ENCODE assay signal across 8 cellular contexts in genomic region chr4:112309263-112309791, GRCh38. TPM values are rescaled to one million over a fixed set of nuclear protein-coding genes. Genes with fewer than 3 reads are reported as not detected.
DNase-seq lines count a peak whose midpoint lies in the region; TF ChIP-seq lines count a peak whose summit lies in the region.
"Not testable (repeated sequence)": the region's sequence is repeated elsewhere in the genome, so short reads cannot be mapped to it uniquely, and the experiment has no call there.

No MANE protein-coding gene starts in this region.

- H3K9me3 ChIP-seq in BE2C; HUES48 (ENCODE audit: control insufficient read depth, insufficient read depth, low read length): not testable (repeated sequence)

- in situ Hi-C loops in astrocyte of the spinal cord (cut with HindIII; ENCODE audit: low sequenced_read_pairs) = not testable (repeated sequence)

- peak; percentile 8 for DNase-seq in BE2C
- DNase-seq in NCI-H69 (lab: John Stamatoyannopoulos, UW) = peak; percentile 56
- peak; percentile 64 for DNase-seq in activated T-cell treated with anti-CD3 and anti-CD28 coated beads, Interleukin-2, amount 50 U/mL, for 1 hour
- peak; percentile 60 for DNase-seq in astrocyte of the spinal cord (ENCODE audit: low read depth, low spot score)
- DNase-seq in fibroblast of peridontal ligament (ENCODE audit: extremely low read depth) = peak; percentile 55
- peak; percentile 2 for DNase-seq in midbrain (lab: John Stamatoyannopoulos, UW)
- peak; percentile 45 for DNase-seq in stimulated activated CD8-positive, alpha-beta memory T cell treated with anti-CD3 and anti-CD28 coated beads, Interleukin-4, amount 100 ng/mL, for 48 hours

- not testable (repeated sequence) for H3K27ac ChIP-seq in HUES48 (ENCODE audit: low read depth, low read length)

- not testable (repeated sequence) for H3K36me3 ChIP-seq in BE2C; HUES48 (ENCODE audit: control insufficient read depth, insufficient read depth, low read length)

- not testable (repeated sequence) for H3K27me3 ChIP-seq in BE2C; HUES48 (ENCODE audit: control insufficient read depth, insufficient read depth, low read length)

- not testable (repeated sequence) for H3K9ac ChIP-seq in HUES48 (ENCODE audit: low read depth, low read length)

- not testable (repeated sequence) for TF ChIP-seq CTCF in BE2C (IDR thresholded peaks at IDR 0.05; ENCODE audit: low read depth, low read length); astrocyte of the spinal cord (IDR thresholded peaks at IDR 0.05; ENCODE audit: low read depth, low read length)

- H3K4me3 ChIP-seq in BE2C (ENCODE audit: low read depth, low read length) = not testable (repeated sequence)
- H3K4me3 ChIP-seq in HUES48 (ENCODE audit: low read depth, low read length) = peak overlapping the region; percentile 42; the same call in 1 of the 2 replicates
- peak overlapping the region; percentile 22 for H3K4me3 ChIP-seq in astrocyte of the spinal cord (ENCODE audit: low read depth, low read length)

- not testable (repeated sequence) for H3K4me1 ChIP-seq in BE2C; HUES48 (ENCODE audit: control insufficient read depth, insufficient read depth, low read length)

RNA-seq across cellular contexts. Expression of gene ALPK1, which starts 12.2 kb away (rescaled TPM):
- not detected for polyA plus RNA-seq in BE2C (2012; ENCODE audit: insufficient read depth, insufficient read length, low read depth)

RNA-seq across cellular contexts. Expression of gene TIFA, which starts 23.6 kb away (rescaled TPM):
- polyA plus RNA-seq in BE2C (2012; ENCODE audit: insufficient read depth, insufficient read length, low read depth) = 1.4 TPM

Comparison
In these comparisons a context has a peak if more than half of its experiments do, and no peak if none do; other contexts are left out.
1. DNase-seq: peak in every context shown above with its lines; median percentile 64 in activated T-cell treated with anti-CD3 and anti-CD28 coated beads, Interleukin-2, amount 50 U/mL, for 1 hour; 60 in astrocyte of the spinal cord; 56 in NCI-H69; 55 in fibroblast of peridontal ligament; 45 in stimulated activated CD8-positive, alpha-beta memory T cell treated with anti-CD3 and anti-CD28 coated beads, Interleukin-4, amount 100 ng/mL, for 48 hours; 8 in BE2C; 2 in midbrain.